Comparison of ENCODE assay signal across 13 cellular contexts in genomic region chr10:4847580-4848020, GRCh38. TPM values are rescaled to one million over a fixed set of nuclear protein-coding genes. Genes with fewer than 3 reads are reported as not detected.
DNase-seq lines count a peak whose midpoint lies in the region; ATAC-seq and TF ChIP-seq lines count a peak whose summit lies in the region.
"Had no signal": no experiment of that assay in that cellular context is flagged by ENCODE, and none has a peak within 500 bp of the region (broad histone marks: within the 10 kb centered on the region; RNA-seq: fewer than 3 reads in every experiment).

No MANE protein-coding gene starts in this region.

- peaks cover 2% of the 10 kb centered on the region for H3K27me3 Mint-ChIP-seq in osteocyte (ENCODE audit: unreplicated experiment)
- peaks cover 0 to 5% of the 10 kb centered on the region in 2 donors for H3K27me3 Mint-ChIP-seq in stimulated activated naive B cell treated with anti-CD40 and anti-IgM and Interleukin-4, amounts not matched to agents 10 μg/mL and 1 μg/mL and 100 μg/mL, for 72 hours
- H3K27me3 Mint-ChIP-seq: activated B cell treated with CpG ODN at 0.5 μM for 24 hours had no signal

- H3K36me3 ChIP-seq in PC-3 (ENCODE audit: low read depth, low read length), result no peaks in the 10 kb centered on the region
- H3K36me3 ChIP-seq: transverse colon had no signal

- no peaks in the 10 kb centered on the region for H3K79me2 ChIP-seq in PC-3 (ENCODE audit: low read length)

- TF ChIP-seq CTCF in PC-3 (conservative IDR thresholded peaks at IDR 0.05; ENCODE audit: low read depth, low read length) (no peak), osteocyte (IDR thresholded peaks at IDR 0.05) (no peak)

- BruUV-seq in PC-3 (replicated peaks; lab: Mats Ljungman, UMichigan), result no TSS peak

- peak overlapping the region; percentile 78 for H3K27ac Mint-ChIP-seq in osteocyte (ENCODE audit: unreplicated experiment)
- H3K27ac Mint-ChIP-seq in stimulated activated naive B cell treated with anti-CD40 and anti-IgM and Interleukin-4, amounts not matched to agents 10 μg/mL and 1 μg/mL and 100 μg/mL, for 72 hours, result no peak overlapping the region
- H3K27ac Mint-ChIP-seq: activated B cell treated with CpG ODN at 0.5 μM for 24 hours had no signal

- H3K27ac ChIP-seq in PC-3 (ENCODE audit: low read length), result peak overlapping the region; percentile 32
- H3K27ac ChIP-seq: transverse colon had no signal

- no peaks in the 10 kb centered on the region for H3K9me2 ChIP-seq in PC-3 (replicated peaks; ENCODE audit: low read length)

- H3K4me3 ChIP-seq in PC-3 (ENCODE audit: low read length), result no peak overlapping the region
- H3K4me3 ChIP-seq: transverse colon had no signal

- H3K4me3 Mint-ChIP-seq in osteocyte (ENCODE audit: unreplicated experiment), result no peak overlapping the region
- H3K4me3 Mint-ChIP-seq in stimulated activated naive B cell treated with anti-CD40 and anti-IgM and Interleukin-4, amounts not matched to agents 10 μg/mL and 1 μg/mL and 100 μg/mL, for 72 hours, result no peak overlapping the region
- H3K4me3 Mint-ChIP-seq: activated B cell treated with CpG ODN at 0.5 μM for 24 hours; central memory CD8-positive, alpha-beta T cell had no signal

- no peaks in the 10 kb centered on the region for H3K36me3 Mint-ChIP-seq in osteocyte (ENCODE audit: unreplicated experiment)
- H3K36me3 Mint-ChIP-seq in stimulated activated naive B cell treated with anti-CD40 and anti-IgM and Interleukin-4, amounts not matched to agents 10 μg/mL and 1 μg/mL and 100 μg/mL, for 72 hours, result no peaks in the 10 kb centered on the region

- no peaks in the 10 kb centered on the region for H3K9me3 ChIP-seq in PC-3 (ENCODE audit: low read length)
- H3K9me3 ChIP-seq: transverse colon had no signal

- no peak overlapping the region for H2AFZ ChIP-seq in PC-3 (ENCODE audit: low read length)

- no peak overlapping the region for H3K9ac ChIP-seq in PC-3 (ENCODE audit: low read length)

- ATAC-seq in PC-3 (peak; percentile 78), esophagus mucosa (peak; percentile 83)
- no peak for ATAC-seq in stimulated activated naive B cell treated with anti-CD40 and anti-IgM and Interleukin-4, amounts not matched to agents 10 μg/mL and 1 μg/mL and 100 μg/mL, for 72 hours (replicated peaks)
- ATAC-seq: left colon had no signal

- H3K4me2 ChIP-seq in PC-3 (ENCODE audit: low read length), result peak overlapping the region; percentile 31; the same call in 1 of the 2 replicates

- peak; percentile 70 for DNase-seq in EL
- DNase-seq in PC-3, result peak; percentile 46
- DNase-seq in osteocyte (ENCODE audit: extremely low spot score, unreplicated experiment), result no peak
- no peak for DNase-seq in stimulated activated naive B cell treated with anti-CD40 and anti-IgM and Interleukin-4, amounts not matched to agents 10 μg/mL and 1 μg/mL and 100 μg/mL, for 72 hours
- no peak for DNase-seq in COLO668 (lab: John Stamatoyannopoulos, UW; ENCODE audit: unreplicated experiment)
- DNase-seq in NCI-H2081 treated with DMSO at 0.1 percent for 48 hours (lab: John Stamatoyannopoulos, UW), result no peak
- no peak for DNase-seq in SHP77 treated with DMSO at 0.1 percent for 48 hours (lab: John Stamatoyannopoulos, UW)
- DNase-seq: activated B cell treated with CpG ODN at 0.5 μM for 24 hours, left colon, NCI-H82, transverse colon had no signal

- POLR2A ChIA-PET in PC-3 (lab: Charles Lee; ENCODE audit: unreplicated experiment), result no interaction called here

- H3K27me3 ChIP-seq in PC-3 (ENCODE audit: low read length), result no peaks in the 10 kb centered on the region
- H3K27me3 ChIP-seq: transverse colon had no signal

- no peaks in the 10 kb centered on the region for H4K20me1 ChIP-seq in PC-3 (ENCODE audit: low read length)

- no peaks in the 10 kb centered on the region for H3F3A ChIP-seq in PC-3 (ENCODE audit: low read length, unreplicated experiment)

- peaks cover 27% of the 10 kb centered on the region for H3K4me1 Mint-ChIP-seq in osteocyte (ENCODE audit: unreplicated experiment)
- peaks cover 19 to 22% of the 10 kb centered on the region in 2 donors for H3K4me1 Mint-ChIP-seq in stimulated activated naive B cell treated with anti-CD40 and anti-IgM and Interleukin-4, amounts not matched to agents 10 μg/mL and 1 μg/mL and 100 μg/mL, for 72 hours
- H3K4me1 Mint-ChIP-seq: central memory CD8-positive, alpha-beta T cell had no signal

- H3K4me1 ChIP-seq in PC-3 (ENCODE audit: insufficient read depth, low read length), result peaks cover 11% of the 10 kb centered on the region; the same call in 1 of the 2 replicates

- no peaks in the 10 kb centered on the region for H3K9me3 Mint-ChIP-seq in osteocyte (ENCODE audit: unreplicated experiment)
- H3K9me3 Mint-ChIP-seq in stimulated activated naive B cell treated with anti-CD40 and anti-IgM and Interleukin-4, amounts not matched to agents 10 μg/mL and 1 μg/mL and 100 μg/mL, for 72 hours, result no peaks in the 10 kb centered on the region
- H3K9me3 Mint-ChIP-seq: activated B cell treated with CpG ODN at 0.5 μM for 24 hours; central memory CD8-positive, alpha-beta T cell had no signal

- CTCF ChIA-PET in PC-3 (lab: Charles Lee), result interaction anchor here (0.5 kb wide), 1 partner anchor 20 kb away, joined by 3 read pairs; no protein-coding TSS in a partner anchor

- intact Hi-C loops in PC-3 (cut with micrococcal nuclease), result loop anchor here (2.0 to 5.0 kb wide), 2 partner anchors 535 to 587 kb away; no protein-coding TSS in a partner anchor

RNA-seq across cellular contexts. Expression of gene AKR1E2, which starts 21.6 kb away (rescaled TPM):
- total RNA-seq in PC-3 (2014; rRNA removed) (0.36 TPM in 1 of 2 replicates, not detected in the other), esophagus mucosa (1.3 TPM), osteocyte (1.7 and 2.5 TPM in 2 replicates)

Comparison
In these comparisons a context has a peak if more than half of its experiments do, and no peak if none do; other contexts are left out.
1. DNase-seq: peak in EL (single experiment) and PC-3 (single experiment); none in osteocyte (single experiment), stimulated activated naive B cell treated with anti-CD40 and anti-IgM and Interleukin-4, amounts not matched to agents 10 μg/mL and 1 μg/mL and 100 μg/mL, for 72 hours (single experiment), COLO668 (single experiment), NCI-H2081 treated with DMSO at 0.1 percent for 48 hours (single experiment) and SHP77 treated with DMSO at 0.1 percent for 48 hours (single experiment).
2. ATAC-seq: peak in PC-3 (single experiment) and esophagus mucosa (single experiment); none in stimulated activated naive B cell treated with anti-CD40 and anti-IgM and Interleukin-4, amounts not matched to agents 10 μg/mL and 1 μg/mL and 100 μg/mL, for 72 hours (0 of 2).